ENCODE assay signal across 13 cellular contexts in genomic region chr5:73652391-73652790, GRCh38. TPM values are rescaled to one million over a fixed set of nuclear protein-coding genes. Genes with fewer than 3 reads are reported as not detected.
"Had no signal": no experiment of that assay in that cellular context is flagged by ENCODE, and none has a peak within 500 bp of the region (broad histone marks: within the 10 kb centered on the region; RNA-seq: fewer than 3 reads in every experiment).

No MANE protein-coding gene starts in this region.

- ATAC-seq: activated T-cell treated with anti-CD3 and anti-CD28 coated beads, Interleukin-2, amount 50 U/mL, for 72 hours; natural killer cell; sciatic nerve; stimulated activated naive B cell treated with anti-CD40 and anti-IgM and Interleukin-4, amounts not matched to agents 10 μg/mL and 1 μg/mL and 100 μg/mL, for 72 hours had no signal

- H3K36me3 ChIP-seq: spleen had no signal

- H3K27ac ChIP-seq: spleen had no signal

- H3K27me3 ChIP-seq: spleen had no signal

- DNase-seq: activated CD4-positive, alpha-beta memory T cell treated with anti-CD3 and anti-CD28 coated beads, Interleukin-2, amount 10 ng/mL, durations not matched to agents 7 days and 5 days; activated CD4-positive, CD25-positive, alpha-beta regulatory T cell treated with anti-CD3 and anti-CD28 coated beads, Interleukin-2, amount 50 U/mL, for 72 hours; activated naive CD8-positive, alpha-beta T cell treated with anti-CD3 and anti-CD28 coated beads, Interleukin-2, amount 10 ng/mL, durations not matched to agents 7 days and 5 days; activated T-cell treated with anti-CD3 and anti-CD28 coated beads, Interleukin-2, amount 50 U/mL, for 72 hours; aorta; natural killer cell; spleen; stimulated activated CD4-positive, alpha-beta T cell treated with anti-CD3 and anti-CD28 coated beads, Interleukin-1b, Interleukin-23, amount 100 ng/mL, for 48 hours; stimulated activated naive B cell treated with anti-CD40 and anti-IgM and Interleukin-4, amounts not matched to agents 10 μg/mL and 1 μg/mL and 100 μg/mL, for 72 hours; substantia nigra; T-helper 2 cell had no signal

- H3K4me3 ChIP-seq: lung, spleen had no signal

- H3K9me3 ChIP-seq: spleen had no signal

RNA-seq across cellular contexts. Expression of gene ARHGEF28, which starts 26.4 kb away (rescaled TPM):
- total RNA-seq: activated CD4-positive, alpha-beta memory T cell treated with anti-CD3 and anti-CD28 coated beads, Interleukin-2, amount 10 ng/mL, durations not matched to agents 7 days and 5 days had no signal
